In genomic region chr7:44748042-44748947, GRCh38 we compare ENCODE assay signal across 8 cellular contexts. TPM values are rescaled to one million over a fixed set of nuclear protein-coding genes. Genes with fewer than 3 reads are reported as not detected.
DNase-seq lines count a peak whose midpoint lies in the region; ATAC-seq and TF ChIP-seq lines count a peak whose summit lies in the region.

Gene ZMIZ2, plus strand, starts transcription at chr7:44748847. Its CDS starts 7,403 bp downstream, at chr7:44756250.

- peaks cover 12% of the 10 kb centered on the region for H3K9me1 ChIP-seq in IMR-90 (ENCODE audit: insufficient read depth, low read length)

- peaks cover 45% of the 10 kb centered on the region for H3K79me2 ChIP-seq in OCI-LY3 (ENCODE audit: low read length)

- TF ChIP-seq CTCF in IMR-90 (conservative IDR thresholded peaks at IDR 0.05; ENCODE audit: low read depth, low read length) (no peak), OCI-LY3 (IDR thresholded peaks at IDR 0.05; ENCODE audit: low read depth, low read length) (no peak)

- H3K9me3 ChIP-seq in IMR-90 (ENCODE audit: control insufficient read depth, insufficient read depth, low read length) (no peaks in the 10 kb centered on the region), OCI-LY3 (ENCODE audit: insufficient read depth, low read length) (no peaks in the 10 kb centered on the region)

- peaks cover 14 to 44% of the 10 kb centered on the region in 2 experiments; a peak in 3 of 4 replicates for H3K79me1 ChIP-seq in IMR-90 (ENCODE audit: low read depth in 1 of 2, low read length in 2 of 2)

- H3K56ac ChIP-seq in IMR-90 (ENCODE audit: extremely low read depth, insufficient read depth, low read length): peak within 1 kb of the TSS; percentile 94

- H4K20me1 ChIP-seq in IMR-90 (ENCODE audit: insufficient read depth, low read length) (peaks cover 26% of the 10 kb centered on the region), OCI-LY3 (ENCODE audit: insufficient read depth, low read length) (peaks cover 31% of the 10 kb centered on the region)

- H3K27me3 ChIP-seq in IMR-90 (ENCODE audit: control insufficient read depth, insufficient read depth, low read length) (no peaks in the 10 kb centered on the region), OCI-LY3 (ENCODE audit: low read depth, low read length) (no peaks in the 10 kb centered on the region)

- in situ Hi-C loops in IMR-90 (cut with MboI; ENCODE audit: low sequenced_read_pairs): no loop called here

- peak within 1 kb of the TSS; percentile 92 for H3K4ac ChIP-seq in IMR-90 (ENCODE audit: low read depth, low read length)

- H3K18ac ChIP-seq in IMR-90 (ENCODE audit: low read depth, low read length): peak within 1 kb of the TSS; percentile 93

- POLR2A ChIA-PET in IMR-90 (lab: Charles Lee; ENCODE audit: unreplicated experiment): interaction anchor here (0.6 to 1.0 kb wide), 2 partner anchors 10 to 12 kb away, joined by 3 to 5 read pairs; no protein-coding TSS in a partner anchor

- H3K36me3 ChIP-seq in IMR-90 (ENCODE audit: control insufficient read depth, insufficient read depth, low read length) (peaks cover 2% of the 10 kb centered on the region; the same call in 1 of the 2 replicates), OCI-LY3 (replicated peaks; ENCODE audit: low read depth, low read length) (peaks cover 21% of the 10 kb centered on the region)

- H2AK9ac ChIP-seq in IMR-90 (replicated peaks; ENCODE audit: low read depth, low read length, poor library complexity): peak within 1 kb of the TSS; percentile 91

- intact Hi-C loops in IMR-90 (cut with micrococcal nuclease): loop anchor here (2.0 kb wide), 1 partner anchor 141 kb away; the partner anchor contains the start of gene OGDH

- peak within 1 kb of the TSS; percentile 94 for H3K23ac ChIP-seq in IMR-90 (ENCODE audit: low read depth, low read length)

- dilution Hi-C loops in IMR-90 (cut with HindIII; ENCODE audit: low sequenced_read_pairs, unreplicated experiment): no loop called here

- H3K9ac ChIP-seq in IMR-90 (ENCODE audit: low read depth, low read length) (peak within 1 kb of the TSS; percentile 93), OCI-LY3 (ENCODE audit: low read length) (peak within 1 kb of the TSS; percentile 86)

- H2BK5ac ChIP-seq in IMR-90 (ENCODE audit: low read depth, low read length, poor library complexity, severe bottlenecking): peak within 1 kb of the TSS; percentile 99

- peak; percentile 53 for ATAC-seq in GM21515 (IDR thresholded peaks at IDR 0.05; ENCODE audit: unreplicated experiment)
- ATAC-seq in IMR-90 (ENCODE audit: low read depth): peak; percentile 98

- peak within 1 kb of the TSS; percentile 99 for H3K14ac ChIP-seq in IMR-90 (replicated peaks; ENCODE audit: low read depth, low read length)

- peak within 1 kb of the TSS; percentile 95 for H4K91ac ChIP-seq in IMR-90 (ENCODE audit: insufficient read depth, low read depth, low read length)

- 0% methylated on average over 32 of the region's 92 CpGs; no CpG with 5 or more reads in 1 of the 2 experiments for WGBS in IMR-90 (ENCODE audit: extremely low coverage in 2 of 2, insufficient read length in 1 of 2), 2 experiments

- peak within 1 kb of the TSS; percentile 99 for H2BK15ac ChIP-seq in IMR-90 (ENCODE audit: low read depth, low read length)

- peak within 1 kb of the TSS; percentile 99 for H4K5ac ChIP-seq in IMR-90 (ENCODE audit: low read depth, low read length)

- H3K4me2 ChIP-seq in IMR-90 (ENCODE audit: low read depth, low read length): peak within 1 kb of the TSS; percentile 98
- peak within 1 kb of the TSS; percentile 99 for H3K4me2 ChIP-seq in OCI-LY3 (ENCODE audit: low read length)

- peak within 1 kb of the TSS; percentile 100 for H3K27ac ChIP-seq in IMR-90 (ENCODE audit: insufficient read depth, low read length)
- H3K27ac ChIP-seq in OCI-LY3 (ENCODE audit: low read length): peak within 1 kb of the TSS; percentile 93

- TF ChIP-seq RAD21 in IMR-90 (IDR thresholded peaks at IDR 0.05; ENCODE audit: low read length): peak; percentile 20; the same call in 1 of the 2 replicates

- peak within 1 kb of the TSS; percentile 90 for H2BK120ac ChIP-seq in IMR-90 (ENCODE audit: low read depth, low read length)

- peak within 1 kb of the TSS; percentile 88 for H2BK20ac ChIP-seq in IMR-90 (ENCODE audit: low read depth, low read length)

- H2AK5ac ChIP-seq in IMR-90 (ENCODE audit: low read depth, low read length): peak within 1 kb of the TSS; percentile 81

- H2AFZ ChIP-seq in IMR-90 (replicated peaks; ENCODE audit: low read length, poor library complexity) (peak within 1 kb of the TSS; percentile 94), OCI-LY3 (ENCODE audit: low read depth, low read length) (peak within 1 kb of the TSS; percentile 95)

- CTCF ChIA-PET in IMR-90 (lab: Yijun Ruan, JAX): no interaction called here

- H3K4me3 ChIP-seq in IMR-90 (ENCODE audit: insufficient read depth, low read depth, low read length) (peak within 1 kb of the TSS; percentile 99), OCI-LY3 (ENCODE audit: low read length) (peak within 1 kb of the TSS; percentile 91)

- TF ChIP-seq POLR2A in IMR-90 (IDR thresholded peaks at IDR 0.05; ENCODE audit: low read depth, low read length): peak; percentile 82

- DNase-seq in D341Med (ENCODE audit: low spot score) (peak; percentile 99), IMR-90 (peak; percentile 76), activated T-cell treated with anti-CD3 and anti-CD28 coated beads for 24 hours (ENCODE audit: low read depth) (peak; percentile 85), epidermal melanocyte (ENCODE audit: insufficient read length, low spot score) (peak; percentile 90), middle frontal gyrus (ENCODE audit: extremely low spot score, low spot score) (peak; percentile 81)
- peak; percentile 90 to 92 for DNase-seq in stimulated activated CD8-positive, alpha-beta memory T cell treated with anti-CD3 and anti-CD28 coated beads, Interleukin-2, amount 100 ng/mL, for 1 hour (ENCODE audit: low read depth in 2 of 2)

- H3K4me1 ChIP-seq in IMR-90 (ENCODE audit: control insufficient read depth, insufficient read depth, low read length) (peaks cover 20% of the 10 kb centered on the region), OCI-LY3 (ENCODE audit: low read length) (peaks cover 40% of the 10 kb centered on the region)

- H4K8ac ChIP-seq in IMR-90 (ENCODE audit: low read depth in 2 of 2, low read length in 2 of 2): peak within 1 kb of the TSS; percentile 99 to 100

- BruUV-seq in IMR-90 (replicated peaks; lab: Mats Ljungman, UMichigan): no TSS peak

TF ChIP-seq in IMR-90, 13 proteins besides CTCF, POLR2A, EP300 and RAD21:
- no peak for TF ChIP-seq FOS (IDR thresholded peaks at IDR 0.05; ENCODE audit: low read depth, low read length)
- no peak for TF ChIP-seq NFE2L2 (IDR thresholded peaks at IDR 0.05; ENCODE audit: low read depth, low read length)
- TF ChIP-seq MAZ (IDR thresholded peaks at IDR 0.05; ENCODE audit: borderline replicate concordance, low read depth, low read length): peak; percentile 95
- TF ChIP-seq MAFK (IDR thresholded peaks at IDR 0.05; ENCODE audit: low read depth, low read length): no peak
- no peak for TF ChIP-seq USF2 (IDR thresholded peaks at IDR 0.05; ENCODE audit: low read depth, low read length)
- TF ChIP-seq SMC3 (IDR thresholded peaks at IDR 0.05; ENCODE audit: low read depth, low read length): peak; percentile 24; the same call in 1 of the 2 replicates
- TF ChIP-seq RCOR1 (IDR thresholded peaks at IDR 0.05; ENCODE audit: insufficient replicate concordance, low read length): no peak
- TF ChIP-seq ELK1 (IDR thresholded peaks at IDR 0.05; ENCODE audit: borderline replicate concordance, low read depth, low read length): no peak
- no peak for TF ChIP-seq BHLHE40 (IDR thresholded peaks at IDR 0.05; ENCODE audit: low read depth, low read length)
- TF ChIP-seq RFX5 (IDR thresholded peaks at IDR 0.05; ENCODE audit: low read depth, low read length): no peak
- 0 out of 2 replicates have a peak, but pooled peaks have one; percentile 31 for TF ChIP-seq CHD1 (IDR thresholded peaks at IDR 0.05; ENCODE audit: low read depth, low read length)
- peak; percentile 70; the same call in 1 of the 2 replicates for TF ChIP-seq MXI1 (IDR thresholded peaks at IDR 0.05; ENCODE audit: borderline replicate concordance, low read depth, low read length)
- TF ChIP-seq CEBPB (IDR thresholded peaks at IDR 0.05; ENCODE audit: low read depth, low read length): no peak

RNA-seq across cellular contexts. Expression of gene ZMIZ2, which starts in this region (rescaled TPM):
- 2.8 and 3.0 TPM in 2 replicates for total RNA-seq in IMR-90 (2012; rRNA removed)
- 22.9 and 24.0 TPM in 2 replicates for polyA plus RNA-seq in IMR-90 (2012; rRNA removed)
- polyA plus RNA-seq in IMR-90 (2012; cell fraction: cytosol; rRNA removed): 6.2 and 11.7 TPM in 2 replicates
- polyA plus RNA-seq in IMR-90 (2012; cell fraction: nucleus; rRNA removed; ENCODE audit: low replicate concordance): 98.7 and 169 TPM in 2 replicates

Comparison
In these comparisons a context has a peak if more than half of its experiments do, and no peak if none do; other contexts are left out.
1. Peak in every context shown above with its lines: DNase-seq, ATAC-seq, H3K4me3 ChIP-seq and H3K27ac ChIP-seq.